Comparison of ENCODE assay signal across 1 cellular context in genomic region chr4:113880240-113881028, GRCh38.
TF ChIP-seq lines count a peak whose summit lies in the region.

No MANE protein-coding gene starts in this region.

TF ChIP-seq in HCT116, 20 proteins besides CTCF, POLR2A, EP300 and RAD21 (continued from another document):
- TF ChIP-seq SIN3A (IDR thresholded peaks at IDR 0.05; ENCODE audit: low read depth) = no peak
- TF ChIP-seq ELF1 (IDR thresholded peaks at IDR 0.05; ENCODE audit: borderline replicate concordance, low read depth) = no peak
- no peak for TF ChIP-seq EZH2 (IDR thresholded peaks at IDR 0.05)
- no peak for TF ChIP-seq SRF (IDR thresholded peaks at IDR 0.05; ENCODE audit: low read depth)
- no peak for TF ChIP-seq ZNF274 (IDR thresholded peaks at IDR 0.05; ENCODE audit: low read depth, low read length)
- no peak for TF ChIP-seq POLR2AphosphoS5 (IDR thresholded peaks at IDR 0.05; ENCODE audit: low read depth, low read length)
